In genomic region chr4:75668596-75668995, GRCh38 we compare ENCODE assay signal across 1 cellular context.
TF ChIP-seq lines count a peak whose summit lies in the region.

No MANE protein-coding gene starts in this region.

TF ChIP-seq in GM23338, 12 proteins besides CTCF, POLR2A, EP300 and RAD21 (continued from another document):
- TF ChIP-seq REST (IDR thresholded peaks at IDR 0.05; ENCODE audit: unreplicated experiment) = no peak
- TF ChIP-seq ZNF462 (CRISPR knock-in tag; IDR thresholded peaks at IDR 0.05) = no peak
TF ChIP-seq in GM23338: peak in this region for 0.
